Comparison of ENCODE assay signal across 1 cellular context in the genomic region with DNA sequence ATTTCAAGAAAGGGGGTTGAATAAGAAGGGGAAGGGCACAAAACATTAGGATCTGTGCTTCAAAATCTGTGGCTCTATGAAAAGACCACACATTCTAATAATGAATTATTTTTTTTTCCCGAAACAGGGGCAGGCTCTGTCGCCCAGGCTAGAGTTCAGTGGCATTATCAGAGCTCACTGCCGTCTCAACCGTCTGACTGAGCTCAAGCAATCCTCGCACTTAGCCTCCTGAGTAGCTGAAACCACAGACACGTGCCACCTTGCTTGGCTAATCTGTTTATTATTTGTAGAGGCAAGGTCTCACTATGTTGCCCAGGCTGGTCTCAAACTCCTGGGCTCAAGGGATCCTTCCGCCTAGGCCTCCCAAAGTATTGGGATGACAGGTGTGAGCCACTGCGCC.
TF ChIP-seq lines count a peak whose summit lies in the region.

No MANE protein-coding gene starts in this region.

TF ChIP-seq in GM12878, 131 proteins besides CTCF, POLR2A, EP300 and RAD21:
- TF ChIP-seq CHD4 (IDR thresholded peaks at IDR 0.05) = no peak
- TF ChIP-seq HSF1 (IDR thresholded peaks at IDR 0.05; ENCODE audit: low read depth, low read length) = no peak
- TF ChIP-seq BHLHE40 (IDR thresholded peaks at IDR 0.05; ENCODE audit: borderline replicate concordance in 1 of 2, low read depth in 2 of 2, low read length in 1 of 2) = peak; percentile 32 to 57; a peak in 2 of 4 replicates
- TF ChIP-seq RUNX3 (IDR thresholded peaks at IDR 0.05; ENCODE audit: low read length) = 0 out of 2 replicates have a peak, but pooled peaks have one; percentile 26
- TF ChIP-seq SKIL (IDR thresholded peaks at IDR 0.05; ENCODE audit: low read depth, poor library complexity, severe bottlenecking) = no peak
TF ChIP-seq in GM12878: peak in this region for 2.
